ENCODE assay signal across 17 cellular contexts in the genomic region with DNA sequence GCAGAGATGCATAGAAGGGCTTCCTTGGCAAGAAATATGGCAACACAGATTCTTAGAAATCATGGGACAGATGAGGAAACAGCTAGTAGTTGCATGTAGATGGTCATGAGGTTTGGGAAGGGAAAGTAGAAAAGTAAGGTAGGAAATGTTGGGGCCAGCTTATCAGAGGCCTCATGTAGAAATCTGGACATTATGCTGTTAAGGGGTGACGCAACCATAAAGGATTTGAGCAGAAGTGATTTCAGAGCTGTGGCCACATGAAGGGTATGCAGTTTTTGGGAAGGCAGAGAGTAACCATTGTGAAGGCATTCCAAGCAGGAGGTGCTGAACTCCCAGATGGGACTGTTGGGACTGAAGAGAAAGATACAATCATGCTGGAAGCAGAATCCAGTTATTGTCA.
DNase-seq lines count a peak whose midpoint lies in the region; ATAC-seq and TF ChIP-seq lines count a peak whose summit lies in the region.
"Had no signal": no experiment of that assay in that cellular context is flagged by ENCODE, and none has a peak within 500 bp of the region (broad histone marks: within the 10 kb centered on the region; RNA-seq: fewer than 3 reads in every experiment).

No MANE protein-coding gene starts in this region.

- no peaks in the 10 kb centered on the region for H3K27me3 ChIP-seq in lower lobe of right lung (ENCODE audit: low read depth)
- H3K27me3 ChIP-seq: BE2C, SJCRH30 had no signal

- no peaks in the 10 kb centered on the region for H3K27me3 Mint-ChIP-seq in activated CD8-positive, alpha-beta memory T cell treated with anti-CD3 and anti-CD28 coated beads, Interleukin-2, amount 10 ng/mL, durations not matched to agents 7 days and 5 days
- no peaks in the 10 kb centered on the region for H3K27me3 Mint-ChIP-seq in T-cell

- H3K4me1 Mint-ChIP-seq in activated CD8-positive, alpha-beta memory T cell treated with anti-CD3 and anti-CD28 coated beads, Interleukin-2, amount 10 ng/mL, durations not matched to agents 7 days and 5 days = peaks cover 55% of the 10 kb centered on the region
- H3K4me1 Mint-ChIP-seq in T-cell = peaks cover 8 to 68% (median 38%) of the 10 kb centered on the region in 3 donors

- H3K9me3 ChIP-seq in lower lobe of right lung = no peaks in the 10 kb centered on the region
- H3K9me3 ChIP-seq: BE2C had no signal

- no peak for DNase-seq in activated CD8-positive, alpha-beta memory T cell treated with anti-CD3 and anti-CD28 coated beads, Interleukin-2, amount 10 ng/mL, durations not matched to agents 7 days and 5 days
- no peak for DNase-seq in activated CD8-positive, alpha-beta memory T cell treated with anti-CD3 and anti-CD28 coated beads for 24 hours
- DNase-seq in T-cell (no peak), lower lobe of right lung (no peak), epidermal melanocyte (ENCODE audit: insufficient read length, low spot score) (no peak), midbrain (lab: John Stamatoyannopoulos, UW) (no peak)
- DNase-seq: BE2C, GOT3, NCI-H1417, NCI-H187 treated with DMSO at 0.1 percent for 48 hours, NCI-H345, NCI-H524 treated with DMSO at 0.1 percent for 48 hours, PC-9, SJCRH30 had no signal

- peaks cover 13% of the 10 kb centered on the region for H3K9me3 Mint-ChIP-seq in activated CD8-positive, alpha-beta memory T cell treated with anti-CD3 and anti-CD28 coated beads, Interleukin-2, amount 10 ng/mL, durations not matched to agents 7 days and 5 days (ENCODE audit: low read depth)
- H3K9me3 Mint-ChIP-seq in T-cell = peaks cover 0 to 9% (median 6%) of the 10 kb centered on the region in 3 donors

- POLR2A ChIA-PET in T-cell (lab: Charles Lee) = interaction anchor here in 1 of 2 donors (0.5 to 0.6 kb wide), 2 partner anchors 37 to 195 kb away, joined by 3 read pairs; no protein-coding TSS in a partner anchor

- H3K4me1 ChIP-seq in lower lobe of right lung = no peaks in the 10 kb centered on the region
- H3K4me1 ChIP-seq: BE2C, SJCRH30 had no signal

- H3K4me3 ChIP-seq in lower lobe of right lung = no peak overlapping the region
- H3K4me3 ChIP-seq: PC-9, SJCRH30 had no signal

- CTCF ChIA-PET in activated CD8-positive, alpha-beta memory T cell treated with anti-CD3 and anti-CD28 coated beads, Interleukin-2, amount 10 ng/mL, durations not matched to agents 7 days and 5 days (lab: Charles Lee) = interaction anchor here (1.4 kb wide), 1 partner anchor 9 kb away, joined by 3 read pairs; no protein-coding TSS in a partner anchor
- CTCF ChIA-PET in T-cell (lab: Charles Lee) = interaction anchor here (0.6 to 1.1 kb wide), 3 partner anchors 8 to 26 kb away, joined by 3 to 6 read pairs (median 4); no protein-coding TSS in a partner anchor

- no peak overlapping the region for H3K4me3 Mint-ChIP-seq in activated CD8-positive, alpha-beta memory T cell treated with anti-CD3 and anti-CD28 coated beads, Interleukin-2, amount 10 ng/mL, durations not matched to agents 7 days and 5 days
- no peak overlapping the region for H3K4me3 Mint-ChIP-seq in T-cell

- no peaks in the 10 kb centered on the region for H3K36me3 ChIP-seq in lower lobe of right lung
- H3K36me3 ChIP-seq: BE2C, SJCRH30 had no signal

- no peak for ATAC-seq in activated CD8-positive, alpha-beta memory T cell treated with anti-CD3 and anti-CD28 coated beads, Interleukin-2, amount 10 ng/mL, durations not matched to agents 7 days and 5 days
- ATAC-seq in T-cell (replicated peaks in 1 of 4) (no peak), lower lobe of right lung (peak; percentile 35 to 59), HG02885 (IDR thresholded peaks at IDR 0.05; ENCODE audit: poor library complexity, unreplicated experiment) (no peak)
- ATAC-seq: HCT116 had no signal

- H3K27ac Mint-ChIP-seq in activated CD8-positive, alpha-beta memory T cell treated with anti-CD3 and anti-CD28 coated beads, Interleukin-2, amount 10 ng/mL, durations not matched to agents 7 days and 5 days = peak overlapping the region; percentile 5
- peak overlapping the region; percentile 5 to 29 for H3K27ac Mint-ChIP-seq in T-cell

- TF ChIP-seq CTCF in lower lobe of right lung (IDR thresholded peaks at IDR 0.05) = no peak

- no peak overlapping the region for H3K27ac ChIP-seq in lower lobe of right lung
- H3K27ac ChIP-seq: KMS-11, PC-9, SJCRH30 had no signal

- H3K36me3 Mint-ChIP-seq in activated CD8-positive, alpha-beta memory T cell treated with anti-CD3 and anti-CD28 coated beads, Interleukin-2, amount 10 ng/mL, durations not matched to agents 7 days and 5 days = peaks cover 52% of the 10 kb centered on the region
- H3K36me3 Mint-ChIP-seq in T-cell = peaks cover 44% of the 10 kb centered on the region

- intact Hi-C loops in lower lobe of right lung (cut with DNase I) = no loop called here

Comparison
In these comparisons a context has a peak if more than half of its experiments do, and no peak if none do; other contexts are left out.
1. ATAC-seq: peak in lower lobe of right lung (2 of 2); none in activated CD8-positive, alpha-beta memory T cell treated with anti-CD3 and anti-CD28 coated beads, Interleukin-2, amount 10 ng/mL, durations not matched to agents 7 days and 5 days (single experiment), T-cell (0 of 4) and HG02885 (single experiment).